9 cellular contexts compared by ENCODE assay signal in genomic region chr12:45502481-45502880, GRCh38.
"Had no signal": no experiment of that assay in that cellular context is flagged by ENCODE, and none has a peak within 500 bp of the region (broad histone marks: within the 10 kb centered on the region; RNA-seq: fewer than 3 reads in every experiment).

No MANE protein-coding gene starts in this region.

- H2AFZ ChIP-seq: GM23248 had no signal

- H3K9ac ChIP-seq: GM23248 had no signal

- FAIRE-seq: HepG2 had no signal

- H3K9me3 ChIP-seq: HAP-1 had no signal

- H3K4me1 ChIP-seq: HAP-1 had no signal

- ATAC-seq: HCT116, HepG2 had no signal

- H3K4me3 ChIP-seq: GM23248, HAP-1 had no signal

- DNase-seq: GM23248, GOT3, H7, HFFc6, KBM-7 had no signal

- H3K36me3 ChIP-seq: HAP-1 had no signal

- H3K27ac ChIP-seq: GM23248, HL-60 had no signal
